Comparison of ENCODE assay signal across 10 cellular contexts in genomic region chr2:191618046-191618788, GRCh38. TPM values are rescaled to one million over a fixed set of nuclear protein-coding genes. Genes with fewer than 3 reads are reported as not detected.
DNase-seq lines count a peak whose midpoint lies in the region; ATAC-seq lines count a peak whose summit lies in the region.
"Had no signal": no experiment of that assay in that cellular context is flagged by ENCODE, and none has a peak within 500 bp of the region (broad histone marks: within the 10 kb centered on the region; RNA-seq: fewer than 3 reads in every experiment).

No MANE protein-coding gene starts in this region.

- intact Hi-C loops in activated CD4-positive, alpha-beta T cell treated with anti-CD3 and anti-CD28 coated beads for 36 hours (cut with DNase I, micrococcal nuclease) = loop anchor here (5.0 kb wide), 2 partner anchors 46 to 596 kb away; no protein-coding TSS in a partner anchor
- intact Hi-C loops in activated T-helper 1 cell treated with anti-CD3 and anti-CD28 coated beads, Interleukin-12 subunit alpha, Interleukin-12 subunit beta, Interleukin-2, Interleukin-4 antibody, amounts not matched to agents 30 ng/mL and 10 ng/mL and 1 ng/mL, durations not matched to agents 14 hours and 24 hours and 36 hours (cut with micrococcal nuclease) = loop anchor here (5.0 kb wide), 2 partner anchors 34 to 426 kb away; no protein-coding TSS in a partner anchor
- intact Hi-C loops in sciatic nerve (cut with DNase I) = no loop called here

- peak overlapping the region; percentile 99 for H3K27ac Mint-ChIP-seq in activated CD4-positive, alpha-beta T cell treated with anti-CD3 and anti-CD28 coated beads for 36 hours
- peak overlapping the region; percentile 90 for H3K27ac Mint-ChIP-seq in activated T-helper 1 cell treated with anti-CD3 and anti-CD28 coated beads, Interleukin-12 subunit alpha, Interleukin-12 subunit beta, Interleukin-2, Interleukin-4 antibody, amounts not matched to agents 30 ng/mL and 10 ng/mL and 1 ng/mL, durations not matched to agents 14 hours and 24 hours and 36 hours

- peaks cover 2% of the 10 kb centered on the region for H3K9me3 Mint-ChIP-seq in activated CD4-positive, alpha-beta T cell treated with anti-CD3 and anti-CD28 coated beads for 36 hours (ENCODE audit: low read depth)
- H3K9me3 Mint-ChIP-seq in activated T-helper 1 cell treated with anti-CD3 and anti-CD28 coated beads, Interleukin-12 subunit alpha, Interleukin-12 subunit beta, Interleukin-2, Interleukin-4 antibody, amounts not matched to agents 30 ng/mL and 10 ng/mL and 1 ng/mL, durations not matched to agents 14 hours and 24 hours and 36 hours = peaks cover 4% of the 10 kb centered on the region

- ATAC-seq in activated CD4-positive, alpha-beta T cell treated with anti-CD3 and anti-CD28 coated beads for 36 hours = no peak
- ATAC-seq in HG02884 (IDR thresholded peaks at IDR 0.05; ENCODE audit: unreplicated experiment) = peak; percentile 9
- ATAC-seq in sciatic nerve = peak; percentile 80
- ATAC-seq in HG03469 (IDR thresholded peaks at IDR 0.05; ENCODE audit: unreplicated experiment) = no peak

- no peak for DNase-seq in activated CD4-positive, alpha-beta T cell treated with anti-CD3 and anti-CD28 coated beads for 36 hours
- no peak for DNase-seq in activated CD4-positive, alpha-beta T cell treated with anti-CD3 and anti-CD28 coated beads for 48 hours
- no peak for DNase-seq in activated T-helper 1 cell treated with anti-CD3 and anti-CD28 coated beads, Interleukin-12 subunit alpha, Interleukin-12 subunit beta, Interleukin-2, Interleukin-4 antibody, amounts not matched to agents 30 ng/mL and 10 ng/mL and 1 ng/mL, durations not matched to agents 14 hours and 24 hours and 36 hours (ENCODE audit: low spot score)
- DNase-seq in sciatic nerve (ENCODE audit: low spot score) (no peak), NCI-H2107 treated with DMSO at 0.1 percent for 48 hours (lab: John Stamatoyannopoulos, UW; ENCODE audit: unreplicated experiment) (no peak), DMS153 (lab: John Stamatoyannopoulos, UW) (no peak)
- DNase-seq: caudate nucleus, hippocampal formation had no signal

- peak overlapping the region; percentile 47 for H3K4me3 Mint-ChIP-seq in activated CD4-positive, alpha-beta T cell treated with anti-CD3 and anti-CD28 coated beads for 36 hours
- H3K4me3 Mint-ChIP-seq in activated T-helper 1 cell treated with anti-CD3 and anti-CD28 coated beads, Interleukin-12 subunit alpha, Interleukin-12 subunit beta, Interleukin-2, Interleukin-4 antibody, amounts not matched to agents 30 ng/mL and 10 ng/mL and 1 ng/mL, durations not matched to agents 14 hours and 24 hours and 36 hours = peak overlapping the region; percentile 48

- H3K36me3 Mint-ChIP-seq in activated CD4-positive, alpha-beta T cell treated with anti-CD3 and anti-CD28 coated beads for 36 hours (ENCODE audit: low read depth) = peaks cover 3% of the 10 kb centered on the region
- H3K36me3 Mint-ChIP-seq in activated T-helper 1 cell treated with anti-CD3 and anti-CD28 coated beads, Interleukin-12 subunit alpha, Interleukin-12 subunit beta, Interleukin-2, Interleukin-4 antibody, amounts not matched to agents 30 ng/mL and 10 ng/mL and 1 ng/mL, durations not matched to agents 14 hours and 24 hours and 36 hours (ENCODE audit: low read depth) = peaks cover 11% of the 10 kb centered on the region

- CTCF ChIA-PET in activated CD4-positive, alpha-beta T cell treated with anti-CD3 and anti-CD28 coated beads for 36 hours (lab: Charles Lee) = interaction anchor here (0.7 to 3.7 kb wide), 10 partner anchors 9 to 1130 kb away, joined by 3 to 19 read pairs (median 4); no protein-coding TSS in a partner anchor

- peaks cover 58% of the 10 kb centered on the region for H3K4me1 Mint-ChIP-seq in activated CD4-positive, alpha-beta T cell treated with anti-CD3 and anti-CD28 coated beads for 36 hours
- H3K4me1 Mint-ChIP-seq in activated T-helper 1 cell treated with anti-CD3 and anti-CD28 coated beads, Interleukin-12 subunit alpha, Interleukin-12 subunit beta, Interleukin-2, Interleukin-4 antibody, amounts not matched to agents 30 ng/mL and 10 ng/mL and 1 ng/mL, durations not matched to agents 14 hours and 24 hours and 36 hours (ENCODE audit: low read depth) = peaks cover 57% of the 10 kb centered on the region

- H3K27me3 Mint-ChIP-seq in activated CD4-positive, alpha-beta T cell treated with anti-CD3 and anti-CD28 coated beads for 36 hours = no peaks in the 10 kb centered on the region
- no peaks in the 10 kb centered on the region for H3K27me3 Mint-ChIP-seq in activated T-helper 1 cell treated with anti-CD3 and anti-CD28 coated beads, Interleukin-12 subunit alpha, Interleukin-12 subunit beta, Interleukin-2, Interleukin-4 antibody, amounts not matched to agents 30 ng/mL and 10 ng/mL and 1 ng/mL, durations not matched to agents 14 hours and 24 hours and 36 hours (ENCODE audit: insufficient read depth)

- POLR2A ChIA-PET in activated CD4-positive, alpha-beta T cell treated with anti-CD3 and anti-CD28 coated beads for 36 hours (lab: Charles Lee) = interaction anchor here (0.7 to 1.5 kb wide), 5 partner anchors 20 to 424 kb away, joined by 3 to 8 read pairs (median 4); partner anchors contain the start of gene NABP1

RNA-seq across cellular contexts. Expression of gene NABP1, which starts 59.7 kb away (rescaled TPM):
- 10 to 100 TPM; 52.4 to 53.9 TPM for total RNA-seq in activated CD4-positive, alpha-beta T cell treated with anti-CD3 and anti-CD28 coated beads for 36 hours
- 51.0 and 58.4 TPM in 2 replicates for total RNA-seq in activated T-helper 1 cell treated with anti-CD3 and anti-CD28 coated beads, Interleukin-12 subunit alpha, Interleukin-12 subunit beta, Interleukin-2, Interleukin-4 antibody, amounts not matched to agents 30 ng/mL and 10 ng/mL and 1 ng/mL, durations not matched to agents 14 hours and 24 hours and 36 hours
- total RNA-seq in sciatic nerve = 64.3 TPM

Comparison
In these comparisons a context has a peak if more than half of its experiments do, and no peak if none do; other contexts are left out.
1. ATAC-seq: peak in HG02884 (single experiment) and sciatic nerve (single experiment); none in activated CD4-positive, alpha-beta T cell treated with anti-CD3 and anti-CD28 coated beads for 36 hours (single experiment) and HG03469 (single experiment).